Comparison of ENCODE assay signal across 8 cellular contexts in genomic region chr1:39183503-39184353, GRCh38. TPM values are rescaled to one million over a fixed set of nuclear protein-coding genes. Genes with fewer than 3 reads are reported as not detected.
A peak's percentile ranks its signal among the peaks of the same experiment; 100 is the strongest.
DNase-seq lines count a peak whose midpoint lies in the region; ATAC-seq lines count a peak whose summit lies in the region.

No MANE protein-coding gene starts in this region.

- no peaks in the 10 kb centered on the region for H3K27me3 Mint-ChIP-seq in T-cell

- H3K27ac Mint-ChIP-seq in T-cell: peak overlapping the region; percentile 96

- ATAC-seq in T-cell (replicated peaks in 1 of 4) (peak; percentile 89 to 93 (median 90)), GM21515 (IDR thresholded peaks at IDR 0.05; ENCODE audit: unreplicated experiment) (no peak)

- no peaks in the 10 kb centered on the region for H3K36me3 Mint-ChIP-seq in T-cell

- CTCF ChIA-PET in T-cell (lab: Charles Lee): interaction anchor here (0.6 to 13.6 kb wide), 23 partner anchors 9 to 1202 kb away, joined by 3 to 364 read pairs (median 4); partner anchors contain the start of gene MACF1 (in 1 of the 2)

- POLR2A ChIA-PET in T-cell (lab: Charles Lee): interaction anchor here (0.6 to 0.9 kb wide), 3 partner anchors 9 to 75 kb away, joined by 3 read pairs; no protein-coding TSS in a partner anchor

- peak; percentile 63 for DNase-seq in NK-92 treated with Interleukin-12 subunit alpha and Interleukin-12 subunit beta, amount 100 ng/mL, for 24 hours (lab: John Stamatoyannopoulos, UW)
- DNase-seq in NK-92 (lab: John Stamatoyannopoulos, UW; ENCODE audit: unreplicated experiment) (no peak), M059J (ENCODE audit: low read depth) (peak; percentile 99), T-cell (peak; percentile 63 to 88 (median 79)), iPS-NIHi11 (ENCODE audit: low spot score) (peak; percentile 66)
- peak; percentile 70 for DNase-seq in activated naive CD8-positive, alpha-beta T cell treated with anti-CD3 and anti-CD28 coated beads, Interleukin-2, amount 50 U/mL, for 16 hours (ENCODE audit: low read depth, low spot score)
- peak; percentile 85 for DNase-seq in stimulated activated CD4-positive, alpha-beta T cell treated with anti-CD3 and anti-CD28 coated beads, Interleukin-1b, Interleukin-23, amount 100 ng/mL, for 48 hours

- H3K4me3 Mint-ChIP-seq in T-cell: peak overlapping the region in 2 of 3 donors; percentile 2 to 39

- no peaks in the 10 kb centered on the region for H3K9me3 Mint-ChIP-seq in T-cell

- H3K4me1 Mint-ChIP-seq in T-cell: peaks cover 33 to 46% (median 46%) of the 10 kb centered on the region in 3 donors

RNA-seq across cellular contexts. Expression of gene MACF1, which starts 20.8 kb away (rescaled TPM):
- total RNA-seq in M059J (2014; rRNA removed; shearing (Covaris generic)): 60.0 and 113 TPM in 2 replicates
- 100 to 1,000 TPM; 232 to 596 (median 258) TPM for total RNA-seq in T-cell
